In genomic region chr9:105064248-105065118, GRCh38 we compare ENCODE assay signal across 8 cellular contexts.
DNase-seq lines count a peak whose midpoint lies in the region; ATAC-seq and TF ChIP-seq lines count a peak whose summit lies in the region.

No MANE protein-coding gene starts in this region.

- H3K4me1 ChIP-seq in ACC112 (ENCODE audit: control insufficient read depth, insufficient read depth, low read length, unreplicated experiment), result peaks cover 24% of the 10 kb centered on the region

- peak overlapping the region; percentile 97 for H2AFZ ChIP-seq in ACC112 (ENCODE audit: low read length, unreplicated experiment)

- H3K27me3 ChIP-seq in ACC112 (ENCODE audit: insufficient read depth, low read length) (no peaks in the 10 kb centered on the region), WERI-Rb-1 (ENCODE audit: insufficient read depth, low read depth, severe bottlenecking) (no peaks in the 10 kb centered on the region)

- H3K27ac ChIP-seq in ACC112 (ENCODE audit: low read depth, low read length), result peak overlapping the region; percentile 94
- peak overlapping the region; percentile 78 for H3K27ac ChIP-seq in WERI-Rb-1

- H3K79me2 ChIP-seq in ACC112 (ENCODE audit: control insufficient read depth, insufficient read depth, low read length, unreplicated experiment), result no peaks in the 10 kb centered on the region

- TF ChIP-seq CTCF in WERI-Rb-1 (IDR thresholded peaks at IDR 0.05; ENCODE audit: low read depth, low read length) (no peak), osteocyte (IDR thresholded peaks at IDR 0.05) (no peak)

- H3K4me3 ChIP-seq in ACC112 (ENCODE audit: low read depth, low read length) (peak overlapping the region; percentile 44; the same call in 1 of the 2 replicates), WERI-Rb-1 (ENCODE audit: low read depth, low read length) (no peak overlapping the region)

- ATAC-seq in GM21576 (IDR thresholded peaks at IDR 0.05; ENCODE audit: unreplicated experiment), result peak; percentile 44

- no peak overlapping the region for H3K4me3 Mint-ChIP-seq in osteocyte (ENCODE audit: unreplicated experiment)

- H3K27me3 Mint-ChIP-seq in osteocyte (ENCODE audit: unreplicated experiment), result no peaks in the 10 kb centered on the region

- H3K27ac Mint-ChIP-seq in osteocyte (ENCODE audit: unreplicated experiment), result peak overlapping the region; percentile 92

- peaks cover 6% of the 10 kb centered on the region for H3K9me3 ChIP-seq in WERI-Rb-1 (ENCODE audit: severe bottlenecking)

- DNase-seq in NCI-H2107 (lab: John Stamatoyannopoulos, UW) (peak; percentile 69), WERI-Rb-1 (peak; percentile 96), glomerular visceral epithelial cell (ENCODE audit: extremely low spot score) (peak; percentile 100), osteocyte (ENCODE audit: extremely low spot score, unreplicated experiment) (peak; percentile 96)
- no peak for DNase-seq in stimulated activated CD4-positive, alpha-beta T cell treated with anti-CD3 and anti-CD28 coated beads, Interleukin-12 subunit alpha, Interleukin-12 subunit beta, amount 100 ng/mL, for 4 hours
- no peak for DNase-seq in stimulated activated CD4-positive, alpha-beta T cell treated with anti-CD3 and anti-CD28 coated beads, Interleukin-4, amount 100 ng/mL, for 4 hours

- H3K4me1 Mint-ChIP-seq in osteocyte (ENCODE audit: unreplicated experiment), result peaks cover 42% of the 10 kb centered on the region

- no peaks in the 10 kb centered on the region for H3K36me3 Mint-ChIP-seq in osteocyte (ENCODE audit: unreplicated experiment)

- H3K36me3 ChIP-seq in ACC112 (ENCODE audit: insufficient read depth, low read length) (peaks cover 3% of the 10 kb centered on the region; the same call in 1 of the 2 replicates), WERI-Rb-1 (no peaks in the 10 kb centered on the region)

- H3K9me3 Mint-ChIP-seq in osteocyte (ENCODE audit: unreplicated experiment), result no peaks in the 10 kb centered on the region

Comparison
In these comparisons a context has a peak if more than half of its experiments do, and no peak if none do; other contexts are left out.
1. DNase-seq: peak in NCI-H2107 (single experiment), WERI-Rb-1 (single experiment), glomerular visceral epithelial cell (single experiment) and osteocyte (single experiment); none in stimulated activated CD4-positive, alpha-beta T cell treated with anti-CD3 and anti-CD28 coated beads, Interleukin-12 subunit alpha, Interleukin-12 subunit beta, amount 100 ng/mL, for 4 hours (single experiment) and stimulated activated CD4-positive, alpha-beta T cell treated with anti-CD3 and anti-CD28 coated beads, Interleukin-4, amount 100 ng/mL, for 4 hours (0 of 2).